ENCODE assay signal across 8 cellular contexts in genomic region chr3:4979401-4980228, GRCh38. TPM values are rescaled to one million over a fixed set of nuclear protein-coding genes. Genes with fewer than 3 reads are reported as not detected.
A peak's percentile ranks its signal among the peaks of the same experiment; 100 is the strongest.
DNase-seq lines count a peak whose midpoint lies in the region; ATAC-seq and TF ChIP-seq lines count a peak whose summit lies in the region.

Gene BHLHE40, plus strand, starts transcription at chr3:4979437. Its CDS starts 282 bp downstream, at chr3:4979719.

- H3K4me3 ChIP-seq in WERI-Rb-1 (ENCODE audit: low read depth, low read length) (peak within 1 kb of the TSS; percentile 98), fibroblast of lung (replicated peaks in 1 of 4; ENCODE audit: control extremely low read depth in 1 of 4, insufficient read depth in 1 of 4, low read depth in 3 of 4, low read length in 4 of 4) (peak within 1 kb of the TSS; percentile 75 to 97 (median 80))

- H2AFZ ChIP-seq in fibroblast of lung (ENCODE audit: low read length), result no peak within 1 kb of the TSS

- H3K4me1 Mint-ChIP-seq in nephron, result peaks cover 59% of the 10 kb centered on the region

- TF ChIP-seq CTCF in WERI-Rb-1 (IDR thresholded peaks at IDR 0.05; ENCODE audit: low read depth, low read length) (no peak), fibroblast of lung (conservative IDR thresholded peaks at IDR 0.05 in 1 of 2, IDR thresholded peaks at IDR 0.05 in 1 of 2; ENCODE audit: low read depth in 1 of 2, low read length in 2 of 2) (no peak), nephron (IDR thresholded peaks at IDR 0.05; ENCODE audit: unreplicated experiment in 3 of 3) (no peak)

- H3K36me3 ChIP-seq in WERI-Rb-1 (peaks cover 38% of the 10 kb centered on the region), fibroblast of lung (ENCODE audit: control insufficient read depth, insufficient read depth, low read length) (peaks cover 5% of the 10 kb centered on the region)

- H3K27me3 ChIP-seq in WERI-Rb-1 (ENCODE audit: insufficient read depth, low read depth, severe bottlenecking), result no peaks in the 10 kb centered on the region
- no peaks in the 10 kb centered on the region for H3K27me3 ChIP-seq in fibroblast of lung (ENCODE audit: control insufficient read depth, insufficient read depth, low read length)

- peak within 1 kb of the TSS; percentile 87 to 99 (median 93) for H3K4me3 Mint-ChIP-seq in nephron

- H3K27me3 Mint-ChIP-seq in nephron (ENCODE audit: low read depth), result peaks cover 45% of the 10 kb centered on the region

- DNase-seq in stimulated activated CD4-positive, alpha-beta T cell treated with anti-CD3 and anti-CD28 coated beads, Interleukin-15, amount 100 ng/mL, for 1 hour (ENCODE audit: low read depth in 1 of 2, low spot score in 1 of 2), result peak; percentile 14 to 26
- no peak for DNase-seq in stimulated activated CD4-positive, alpha-beta T cell treated with anti-CD3 and anti-CD28 coated beads, Interleukin-1b, Interleukin-23, amount 100 ng/mL, for 48 hours
- DNase-seq in WERI-Rb-1 (no peak), fibroblast of lung (ENCODE audit: low read depth in 2 of 2) (peak in 1 of 2 donors; percentile 59), GF-D8 (lab: John Stamatoyannopoulos, UW) (no peak), KBM-7 (no peak)

- H4K20me1 ChIP-seq in fibroblast of lung (ENCODE audit: control insufficient read depth, extremely low read depth, insufficient read depth, low read length), result no peaks in the 10 kb centered on the region

- H3K36me3 Mint-ChIP-seq in nephron (ENCODE audit: low read depth), result peaks cover 22% of the 10 kb centered on the region

- ATAC-seq in HG03342 (IDR thresholded peaks at IDR 0.05; ENCODE audit: unreplicated experiment), result peak; percentile 3

- in situ Hi-C loops in KBM-7 (cut with MboI; ENCODE audit: low pct_unique_long_range_greater_than_20kb, low sequenced_read_pairs), result loop anchor here (10.0 kb wide), 1 partner anchor 255 kb away; no protein-coding TSS in a partner anchor

- peak within 1 kb of the TSS; percentile 99 for H3K9ac ChIP-seq in fibroblast of lung (ENCODE audit: insufficient read depth, low read length)

- H3K79me2 ChIP-seq in fibroblast of lung (ENCODE audit: control insufficient read depth, insufficient read depth, low read length), result peaks cover 34% of the 10 kb centered on the region

- H3K27ac Mint-ChIP-seq in nephron, result peak within 1 kb of the TSS; percentile 93 to 98 (median 94)

- H3K4me2 ChIP-seq in fibroblast of lung (ENCODE audit: extremely low read depth, insufficient read depth, low read length), result peak within 1 kb of the TSS; percentile 84

- H3K9me3 ChIP-seq in WERI-Rb-1 (ENCODE audit: severe bottlenecking) (no peaks in the 10 kb centered on the region), fibroblast of lung (ENCODE audit: control insufficient read depth, insufficient read depth, low read depth, low read length) (no peaks in the 10 kb centered on the region)

- no peaks in the 10 kb centered on the region for H3K9me3 Mint-ChIP-seq in nephron

- H3K27ac ChIP-seq in WERI-Rb-1 (peak within 1 kb of the TSS; percentile 92), fibroblast of lung (ENCODE audit: insufficient read depth, low read length) (peak within 1 kb of the TSS; percentile 97)

- H3K4me1 ChIP-seq in fibroblast of lung (ENCODE audit: control insufficient read depth, extremely low read depth, insufficient read depth, low read length), result peaks cover 20% of the 10 kb centered on the region

RNA-seq across cellular contexts. Expression of gene BHLHE40, which starts in this region (rescaled TPM):
- 12.8 and 16.7 TPM in 2 replicates for total RNA-seq in fibroblast of lung
- 20.8 and 28.4 TPM in 2 replicates for polyA plus RNA-seq in fibroblast of lung
- 20.9 and 37.6 TPM in 2 replicates for polyA plus RNA-seq in fibroblast of lung (2012)
- polyA minus RNA-seq in fibroblast of lung (ENCODE audit: low replicate concordance), result 46.1 and 68.2 TPM in 2 replicates

Comparison
In these comparisons a context has a peak if more than half of its experiments do, and no peak if none do; other contexts are left out.
1. DNase-seq: peak in stimulated activated CD4-positive, alpha-beta T cell treated with anti-CD3 and anti-CD28 coated beads, Interleukin-15, amount 100 ng/mL, for 1 hour (2 of 2); none in stimulated activated CD4-positive, alpha-beta T cell treated with anti-CD3 and anti-CD28 coated beads, Interleukin-1b, Interleukin-23, amount 100 ng/mL, for 48 hours (single experiment), WERI-Rb-1 (single experiment), GF-D8 (single experiment) and KBM-7 (single experiment).